ENCODE assay signal across 2 cellular contexts in the genomic region with DNA sequence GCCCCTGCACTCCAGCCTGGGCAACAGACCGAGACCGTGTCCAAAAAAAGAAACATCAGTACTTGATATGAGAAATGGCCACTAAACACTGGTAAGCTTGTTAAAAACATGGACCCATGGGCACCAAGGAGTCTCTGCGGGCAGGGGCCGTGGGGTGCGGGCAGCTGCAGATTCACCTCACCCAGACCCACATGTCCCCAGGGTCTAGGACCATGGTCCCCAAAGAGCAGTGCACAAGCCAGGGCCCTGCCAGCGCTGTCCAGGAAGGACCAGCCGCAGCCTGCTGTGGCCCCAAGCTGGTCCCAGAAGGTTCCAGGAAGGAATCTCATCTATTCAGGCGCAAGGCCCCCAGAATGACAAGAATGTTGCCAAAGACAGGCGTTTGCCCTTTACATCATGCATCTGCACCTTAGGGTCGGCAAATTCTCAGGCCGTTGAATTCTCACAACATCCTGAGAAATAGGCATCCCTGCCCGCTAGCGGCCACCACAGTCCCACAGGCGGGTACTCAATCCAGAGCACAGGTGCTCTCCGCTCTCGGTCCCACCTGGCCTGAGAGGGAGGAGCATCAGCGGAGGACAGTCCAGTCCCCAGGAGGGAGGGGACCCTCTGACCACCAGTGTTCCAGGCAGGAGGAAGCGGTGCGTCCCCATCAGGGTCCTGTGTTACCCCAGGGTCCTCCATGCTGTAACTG.
TF ChIP-seq lines count a peak whose summit lies in the region.

No MANE protein-coding gene starts in this region.

TF ChIP-seq in GM23338, 12 proteins besides CTCF, POLR2A, EP300 and RAD21:
- no peak for TF ChIP-seq ZNF331 (CRISPR knock-in tag; IDR thresholded peaks at IDR 0.05; ENCODE audit: low read depth)

TF ChIP-seq in K562, 482 proteins besides CTCF, POLR2A, EP300 and RAD21:
- TF ChIP-seq FOXK2 (conservative IDR thresholded peaks at IDR 0.05 in 1 of 2, IDR thresholded peaks at IDR 0.05 in 1 of 2; ENCODE audit: low read depth in 2 of 2) (no peak), NFRKB (IDR thresholded peaks at IDR 0.05; ENCODE audit: low read depth) (no peak), TAF15 (IDR thresholded peaks at IDR 0.05; ENCODE audit: low read depth, low read length) (peak; percentile 84; the same call in 1 of the 2 replicates), PHF8 (IDR thresholded peaks at IDR 0.05; ENCODE audit: borderline replicate concordance, low read length) (no peak; the same call in 1 of the 2 replicates), EZH2 (IDR thresholded peaks at IDR 0.05; ENCODE audit: borderline replicate concordance, low read depth, low read length) (0 out of 2 replicates have a peak, but pooled peaks have one; percentile 72), SRSF3 (IDR thresholded peaks at IDR 0.05; ENCODE audit: insufficient read depth, low read length) (0 out of 2 replicates have a peak, but pooled peaks have one; percentile 59), SREBF1 (IDR thresholded peaks at IDR 0.05; ENCODE audit: borderline replicate concordance, low read depth, low read length) (0 out of 2 replicates have a peak, but pooled peaks have one; percentile 60), YY1 (IDR thresholded peaks at IDR 0.05; ENCODE audit: borderline replicate concordance in 1 of 3, control insufficient read depth in 1 of 3, extremely low read depth in 1 of 3, insufficient read depth in 3 of 3, insufficient read length in 1 of 3, insufficient replicate concordance in 2 of 3, low read depth in 1 of 3, low read length in 2 of 3) (peak in 1 of 3 experiments; percentile 1), MECOM (CRISPR knock-in tag; IDR thresholded peaks at IDR 0.05) (no peak)
- TF ChIP-seq, protein P1, sequence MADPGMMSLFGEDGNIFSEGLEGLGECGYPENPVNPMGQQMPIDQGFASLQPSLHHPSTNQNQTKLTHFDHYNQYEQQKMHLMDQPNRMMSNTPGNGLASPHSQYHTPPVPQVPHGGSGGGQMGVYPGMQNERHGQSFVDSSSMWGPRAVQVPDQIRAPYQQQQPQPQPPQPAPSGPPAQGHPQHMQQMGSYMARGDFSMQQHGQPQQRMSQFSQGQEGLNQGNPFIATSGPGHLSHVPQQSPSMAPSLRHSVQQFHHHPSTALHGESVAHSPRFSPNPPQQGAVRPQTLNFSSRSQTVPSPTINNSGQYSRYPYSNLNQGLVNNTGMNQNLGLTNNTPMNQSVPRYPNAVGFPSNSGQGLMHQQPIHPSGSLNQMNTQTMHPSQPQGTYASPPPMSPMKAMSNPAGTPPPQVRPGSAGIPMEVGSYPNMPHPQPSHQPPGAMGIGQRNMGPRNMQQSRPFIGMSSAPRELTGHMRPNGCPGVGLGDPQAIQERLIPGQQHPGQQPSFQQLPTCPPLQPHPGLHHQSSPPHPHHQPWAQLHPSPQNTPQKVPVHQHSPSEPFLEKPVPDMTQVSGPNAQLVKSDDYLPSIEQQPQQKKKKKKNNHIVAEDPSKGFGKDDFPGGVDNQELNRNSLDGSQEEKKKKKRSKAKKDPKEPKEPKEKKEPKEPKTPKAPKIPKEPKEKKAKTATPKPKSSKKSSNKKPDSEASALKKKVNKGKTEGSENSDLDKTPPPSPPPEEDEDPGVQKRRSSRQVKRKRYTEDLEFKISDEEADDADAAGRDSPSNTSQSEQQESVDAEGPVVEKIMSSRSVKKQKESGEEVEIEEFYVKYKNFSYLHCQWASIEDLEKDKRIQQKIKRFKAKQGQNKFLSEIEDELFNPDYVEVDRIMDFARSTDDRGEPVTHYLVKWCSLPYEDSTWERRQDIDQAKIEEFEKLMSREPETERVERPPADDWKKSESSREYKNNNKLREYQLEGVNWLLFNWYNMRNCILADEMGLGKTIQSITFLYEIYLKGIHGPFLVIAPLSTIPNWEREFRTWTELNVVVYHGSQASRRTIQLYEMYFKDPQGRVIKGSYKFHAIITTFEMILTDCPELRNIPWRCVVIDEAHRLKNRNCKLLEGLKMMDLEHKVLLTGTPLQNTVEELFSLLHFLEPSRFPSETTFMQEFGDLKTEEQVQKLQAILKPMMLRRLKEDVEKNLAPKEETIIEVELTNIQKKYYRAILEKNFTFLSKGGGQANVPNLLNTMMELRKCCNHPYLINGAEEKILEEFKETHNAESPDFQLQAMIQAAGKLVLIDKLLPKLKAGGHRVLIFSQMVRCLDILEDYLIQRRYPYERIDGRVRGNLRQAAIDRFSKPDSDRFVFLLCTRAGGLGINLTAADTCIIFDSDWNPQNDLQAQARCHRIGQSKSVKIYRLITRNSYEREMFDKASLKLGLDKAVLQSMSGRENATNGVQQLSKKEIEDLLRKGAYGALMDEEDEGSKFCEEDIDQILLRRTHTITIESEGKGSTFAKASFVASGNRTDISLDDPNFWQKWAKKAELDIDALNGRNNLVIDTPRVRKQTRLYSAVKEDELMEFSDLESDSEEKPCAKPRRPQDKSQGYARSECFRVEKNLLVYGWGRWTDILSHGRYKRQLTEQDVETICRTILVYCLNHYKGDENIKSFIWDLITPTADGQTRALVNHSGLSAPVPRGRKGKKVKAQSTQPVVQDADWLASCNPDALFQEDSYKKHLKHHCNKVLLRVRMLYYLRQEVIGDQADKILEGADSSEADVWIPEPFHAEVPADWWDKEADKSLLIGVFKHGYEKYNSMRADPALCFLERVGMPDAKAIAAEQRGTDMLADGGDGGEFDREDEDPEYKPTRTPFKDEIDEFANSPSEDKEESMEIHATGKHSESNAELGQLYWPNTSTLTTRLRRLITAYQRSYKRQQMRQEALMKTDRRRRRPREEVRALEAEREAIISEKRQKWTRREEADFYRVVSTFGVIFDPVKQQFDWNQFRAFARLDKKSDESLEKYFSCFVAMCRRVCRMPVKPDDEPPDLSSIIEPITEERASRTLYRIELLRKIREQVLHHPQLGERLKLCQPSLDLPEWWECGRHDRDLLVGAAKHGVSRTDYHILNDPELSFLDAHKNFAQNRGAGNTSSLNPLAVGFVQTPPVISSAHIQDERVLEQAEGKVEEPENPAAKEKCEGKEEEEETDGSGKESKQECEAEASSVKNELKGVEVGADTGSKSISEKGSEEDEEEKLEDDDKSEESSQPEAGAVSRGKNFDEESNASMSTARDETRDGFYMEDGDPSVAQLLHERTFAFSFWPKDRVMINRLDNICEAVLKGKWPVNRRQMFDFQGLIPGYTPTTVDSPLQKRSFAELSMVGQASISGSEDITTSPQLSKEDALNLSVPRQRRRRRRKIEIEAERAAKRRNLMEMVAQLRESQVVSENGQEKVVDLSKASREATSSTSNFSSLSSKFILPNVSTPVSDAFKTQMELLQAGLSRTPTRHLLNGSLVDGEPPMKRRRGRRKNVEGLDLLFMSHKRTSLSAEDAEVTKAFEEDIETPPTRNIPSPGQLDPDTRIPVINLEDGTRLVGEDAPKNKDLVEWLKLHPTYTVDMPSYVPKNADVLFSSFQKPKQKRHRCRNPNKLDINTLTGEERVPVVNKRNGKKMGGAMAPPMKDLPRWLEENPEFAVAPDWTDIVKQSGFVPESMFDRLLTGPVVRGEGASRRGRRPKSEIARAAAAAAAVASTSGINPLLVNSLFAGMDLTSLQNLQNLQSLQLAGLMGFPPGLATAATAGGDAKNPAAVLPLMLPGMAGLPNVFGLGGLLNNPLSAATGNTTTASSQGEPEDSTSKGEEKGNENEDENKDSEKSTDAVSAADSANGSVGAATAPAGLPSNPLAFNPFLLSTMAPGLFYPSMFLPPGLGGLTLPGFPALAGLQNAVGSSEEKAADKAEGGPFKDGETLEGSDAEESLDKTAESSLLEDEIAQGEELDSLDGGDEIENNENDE (IDR thresholded peaks at IDR 0.05; ENCODE audit: low read depth, low read length): peak; percentile 48
- TF ChIP-seq, protein P2, sequence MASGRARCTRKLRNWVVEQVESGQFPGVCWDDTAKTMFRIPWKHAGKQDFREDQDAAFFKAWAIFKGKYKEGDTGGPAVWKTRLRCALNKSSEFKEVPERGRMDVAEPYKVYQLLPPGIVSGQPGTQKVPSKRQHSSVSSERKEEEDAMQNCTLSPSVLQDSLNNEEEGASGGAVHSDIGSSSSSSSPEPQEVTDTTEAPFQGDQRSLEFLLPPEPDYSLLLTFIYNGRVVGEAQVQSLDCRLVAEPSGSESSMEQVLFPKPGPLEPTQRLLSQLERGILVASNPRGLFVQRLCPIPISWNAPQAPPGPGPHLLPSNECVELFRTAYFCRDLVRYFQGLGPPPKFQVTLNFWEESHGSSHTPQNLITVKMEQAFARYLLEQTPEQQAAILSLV (tag; IDR thresholded peaks at IDR 0.05): no peak
- TF ChIP-seq, protein P3, sequence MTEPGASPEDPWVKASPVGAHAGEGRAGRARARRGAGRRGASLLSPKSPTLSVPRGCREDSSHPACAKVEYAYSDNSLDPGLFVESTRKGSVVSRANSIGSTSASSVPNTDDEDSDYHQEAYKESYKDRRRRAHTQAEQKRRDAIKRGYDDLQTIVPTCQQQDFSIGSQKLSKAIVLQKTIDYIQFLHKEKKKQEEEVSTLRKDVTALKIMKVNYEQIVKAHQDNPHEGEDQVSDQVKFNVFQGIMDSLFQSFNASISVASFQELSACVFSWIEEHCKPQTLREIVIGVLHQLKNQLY (CRISPR knock-in tag; conservative IDR thresholded peaks at IDR 0.05): 0 out of 4 replicates have a peak, but pooled peaks of 1 of the 2 experiments have one; percentile 8
